8 cellular contexts compared by ENCODE assay signal in the genomic region with DNA sequence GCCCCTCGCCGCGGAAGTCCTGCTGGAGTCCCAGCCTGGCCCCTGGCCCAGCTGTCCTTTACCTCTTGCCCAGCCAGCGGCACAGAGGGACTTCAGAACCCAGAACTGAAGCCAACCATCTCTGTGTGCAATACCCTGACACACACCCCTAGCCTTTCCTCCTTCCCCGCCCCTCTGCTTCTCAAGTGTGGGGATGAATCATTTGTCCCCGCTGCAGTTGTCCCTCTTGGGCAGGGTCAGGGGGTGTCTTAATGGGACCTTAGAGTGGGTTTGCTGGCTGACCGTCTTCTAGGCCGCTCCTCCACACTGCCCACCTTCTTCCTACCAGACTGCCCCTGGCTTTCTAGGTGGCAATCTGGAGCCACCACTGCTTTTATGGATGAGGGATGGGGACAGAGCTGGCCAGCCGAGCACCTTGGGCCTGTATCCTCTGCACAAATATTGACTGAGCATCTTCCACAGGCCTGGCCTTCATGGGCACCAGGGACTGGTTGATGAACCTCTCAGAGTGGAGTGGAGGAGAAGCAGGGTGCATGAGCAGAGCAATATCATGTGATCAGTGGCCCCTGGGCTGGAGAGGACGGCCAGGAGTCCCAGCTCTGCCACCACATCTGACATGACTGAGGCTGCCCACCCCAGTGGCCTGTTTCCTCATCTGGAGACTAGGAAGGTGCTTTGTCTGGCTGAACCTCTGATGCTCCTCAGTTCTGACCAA. TPM values are rescaled to one million over a fixed set of nuclear protein-coding genes. Genes with fewer than 3 reads are reported as not detected.
DNase-seq lines count a peak whose midpoint lies in the region; TF ChIP-seq lines count a peak whose summit lies in the region.

No MANE protein-coding gene starts in this region.

- H3K4me2 ChIP-seq in BLaER1 treated with 17β-estradiol and CSF1 and Interleukin-3, amounts not matched to agents 10 nM and 100 nM = peak overlapping the region in 8 of 11 experiments; percentile 45 to 100 (median 98); a peak in 11 of 22 replicates
- peak overlapping the region; percentile 75 for H3K4me2 ChIP-seq in Loucy (ENCODE audit: low read depth, low read length, poor library complexity, severe bottlenecking)
- peak overlapping the region; percentile 39 for H3K4me2 ChIP-seq in osteoblast (ENCODE audit: insufficient read depth, low read length)

- H3K9ac ChIP-seq in BLaER1 treated with 17β-estradiol and CSF1 and Interleukin-3, amounts not matched to agents 10 nM and 100 nM = no peak overlapping the region
- no peak overlapping the region for H3K9ac ChIP-seq in Loucy (ENCODE audit: low read depth, low read length, poor library complexity, severe bottlenecking)

- peaks cover 0 to 91% (median 41%) of the 10 kb centered on the region in 11 experiments; a peak in 17 of 22 replicates for H4K20me1 ChIP-seq in BLaER1 treated with 17β-estradiol and CSF1 and Interleukin-3, amounts not matched to agents 10 nM and 100 nM
- H4K20me1 ChIP-seq in Loucy (ENCODE audit: insufficient read depth, low read length, poor library complexity, severe bottlenecking) (no peaks in the 10 kb centered on the region), osteoblast (ENCODE audit: insufficient read depth, low read length) (peaks cover under 1% of the 10 kb centered on the region)

- H3K9me3 ChIP-seq in BLaER1 treated with 17β-estradiol and CSF1 and Interleukin-3, amounts not matched to agents 10 nM and 100 nM (replicated peaks in 1 of 11) = no peaks in the 10 kb centered on the region
- H3K9me3 ChIP-seq in Loucy (ENCODE audit: insufficient read depth, low read depth, low read length) (no peaks in the 10 kb centered on the region), esophagus muscularis mucosa (no peaks in the 10 kb centered on the region), osteoblast (ENCODE audit: low read depth, low read length) (no peaks in the 10 kb centered on the region)

- peaks cover 17 to 33% (median 19%) of the 10 kb centered on the region in 10 experiments for H3K4me1 ChIP-seq in BLaER1 treated with 17β-estradiol and CSF1 and Interleukin-3, amounts not matched to agents 10 nM and 100 nM
- peaks cover 10% of the 10 kb centered on the region for H3K4me1 ChIP-seq in Loucy (ENCODE audit: insufficient read depth, low read length, poor library complexity, severe bottlenecking)
- peaks cover 19 to 44% (median 40%) of the 10 kb centered on the region in 4 donors for H3K4me1 ChIP-seq in esophagus muscularis mucosa
- H3K4me1 ChIP-seq in osteoblast (ENCODE audit: insufficient read depth, low read length) = peaks cover 24% of the 10 kb centered on the region

- TF ChIP-seq CTCF in Loucy (conservative IDR thresholded peaks at IDR 0.05; ENCODE audit: low read length) = no peak
- no peak for TF ChIP-seq CTCF in esophagus muscularis mucosa (IDR thresholded peaks at IDR 0.05)
- no peak for TF ChIP-seq CTCF in osteoblast (IDR thresholded peaks at IDR 0.05; ENCODE audit: extremely low read depth, low read depth, low read length)

- peaks cover 69 to 89% (median 77%) of the 10 kb centered on the region in 11 experiments for H3K27me3 ChIP-seq in BLaER1 treated with 17β-estradiol and CSF1 and Interleukin-3, amounts not matched to agents 10 nM and 100 nM
- peaks cover 33% of the 10 kb centered on the region for H3K27me3 ChIP-seq in Loucy (ENCODE audit: insufficient read depth, low read length, poor library complexity, severe bottlenecking)
- peaks cover 0 to 42% (median 21%) of the 10 kb centered on the region in 4 donors for H3K27me3 ChIP-seq in esophagus muscularis mucosa
- H3K27me3 ChIP-seq in osteoblast (ENCODE audit: insufficient read depth, low read length) = peaks cover 39% of the 10 kb centered on the region

- no peak for TF ChIP-seq POLR2A in esophagus muscularis mucosa (IDR thresholded peaks at IDR 0.05; ENCODE audit: low read depth)

- intact Hi-C loops in esophagus muscularis mucosa (cut with DNase I) = no loop called here

- H3K27ac ChIP-seq in BLaER1 treated with 17β-estradiol and CSF1 and Interleukin-3, amounts not matched to agents 10 nM and 100 nM = no peak overlapping the region
- H3K27ac ChIP-seq in esophagus muscularis mucosa (replicated peaks in 1 of 4) (peak overlapping the region; percentile 41 to 52 (median 46)), osteoblast (ENCODE audit: low read depth, low read length) (no peak overlapping the region)

- no peaks in the 10 kb centered on the region for H3F3A ChIP-seq in Loucy (ENCODE audit: low read depth)

- WGBS in esophagus muscularis mucosa = 60% methylated on average over 4 of the region's 10 CpGs

- peak overlapping the region in 5 of 10 experiments; percentile 59 to 77 (median 66); a peak in 6 of 20 replicates for H3K4me3 ChIP-seq in BLaER1 treated with 17β-estradiol and CSF1 and Interleukin-3, amounts not matched to agents 10 nM and 100 nM
- H3K4me3 ChIP-seq in Loucy (ENCODE audit: low read length, poor library complexity, severe bottlenecking) (peak overlapping the region; percentile 70), esophagus muscularis mucosa (peak overlapping the region; percentile 68 to 87 (median 74)), osteoblast (ENCODE audit: insufficient read depth, low read length) (peak overlapping the region; percentile 16)

- no peaks in the 10 kb centered on the region for H3K79me2 ChIP-seq in Loucy (ENCODE audit: insufficient read depth, low read length)
- H3K79me2 ChIP-seq in osteoblast (ENCODE audit: insufficient read depth, low read length) = no peaks in the 10 kb centered on the region

- H2AFZ ChIP-seq in Loucy (ENCODE audit: low read length) = no peak overlapping the region
- no peak overlapping the region for H2AFZ ChIP-seq in osteoblast (ENCODE audit: low read length)

- no peaks in the 10 kb centered on the region for H3K9me2 ChIP-seq in Loucy (replicated peaks; ENCODE audit: low read depth, low read length)

- H3K36me3 ChIP-seq in BLaER1 treated with 17β-estradiol and CSF1 and Interleukin-3, amounts not matched to agents 10 nM and 100 nM = no peaks in the 10 kb centered on the region
- no peaks in the 10 kb centered on the region for H3K36me3 ChIP-seq in Loucy (ENCODE audit: insufficient read depth, low read length)
- no peaks in the 10 kb centered on the region for H3K36me3 ChIP-seq in esophagus muscularis mucosa
- H3K36me3 ChIP-seq in osteoblast (ENCODE audit: insufficient read depth, low read length) = no peaks in the 10 kb centered on the region

- no peak for DNase-seq in esophagus muscularis mucosa (ENCODE audit: extremely low spot score)
- DNase-seq in osteoblast (ENCODE audit: insufficient read length, low spot score, missing footprints) = peak; percentile 90
- no peak for DNase-seq in effector CD8-positive, alpha-beta T cell (lab: John Stamatoyannopoulos, UW)
- no peak for DNase-seq in NCI-H187 (lab: John Stamatoyannopoulos, UW)
- no peak for DNase-seq in AG08395 (ENCODE audit: low spot score)
- DNase-seq in COLO829 (ENCODE audit: low spot score) = no peak

- TF ChIP-seq EP300 in esophagus muscularis mucosa (IDR thresholded peaks at IDR 0.05) = no peak

RNA-seq across cellular contexts. Expression of a gene that starts 0.7 kb away (rescaled TPM):
- total RNA-seq in esophagus muscularis mucosa (1 to 10 TPM; 3.3 to 6.9 (median 3.7) TPM), osteoblast (1.1 and 1.5 TPM in 2 replicates)

Comparison
In these comparisons a context has a peak if more than half of its experiments do, and no peak if none do; other contexts are left out.
1. H3K27ac ChIP-seq: peak in esophagus muscularis mucosa (4 of 4); none in BLaER1 treated with 17β-estradiol and CSF1 and Interleukin-3, amounts not matched to agents 10 nM and 100 nM (0 of 11) and osteoblast (single experiment).
2. H3K4me2 ChIP-seq: peak in every context shown above with its lines; median percentile 98 in BLaER1 treated with 17β-estradiol and CSF1 and Interleukin-3, amounts not matched to agents 10 nM and 100 nM; 75 in Loucy; 39 in osteoblast.